ENCODE assay signal across 16 cellular contexts in genomic region chr1:94121411-94121821, GRCh38. TPM values are rescaled to one million over a fixed set of nuclear protein-coding genes. Genes with fewer than 3 reads are reported as not detected.
A peak's percentile ranks its signal among the peaks of the same experiment; 100 is the strongest.
DNase-seq lines count a peak whose midpoint lies in the region; ATAC-seq and TF ChIP-seq lines count a peak whose summit lies in the region.
"Had no signal": no experiment of that assay in that cellular context is flagged by ENCODE, and none has a peak within 500 bp of the region (broad histone marks: within the 10 kb centered on the region; RNA-seq: fewer than 3 reads in every experiment).

No MANE protein-coding gene starts in this region.

- H3K4me1 ChIP-seq in endodermal cell (ENCODE audit: control insufficient read depth, insufficient read depth, low read length) = peaks cover 53% of the 10 kb centered on the region
- H3K4me1 ChIP-seq in neuronal stem cell (ENCODE audit: control insufficient read depth in 2 of 2, insufficient read depth in 1 of 2, low read depth in 1 of 2, low read length in 2 of 2) = peaks cover 29 to 34% of the 10 kb centered on the region in 2 donors
- H3K4me1 ChIP-seq in CD8-positive, alpha-beta T cell (ENCODE audit: insufficient read depth, low read length) = no peaks in the 10 kb centered on the region

- no peak overlapping the region for H3K4me3 ChIP-seq in endodermal cell (ENCODE audit: low read length)
- no peak overlapping the region for H3K4me3 ChIP-seq in neuronal stem cell (ENCODE audit: low read length in 2 of 2)
- no peak overlapping the region for H3K4me3 ChIP-seq in CD8-positive, alpha-beta T cell (ENCODE audit: low read depth, low read length)

- no peak overlapping the region for H4K8ac ChIP-seq in neuronal stem cell (ENCODE audit: low read depth, low read length)

- H3K4ac ChIP-seq in neuronal stem cell (ENCODE audit: low read length) = no peak overlapping the region

- H3K36me3 ChIP-seq in endodermal cell (ENCODE audit: control insufficient read depth, insufficient read depth, low read length) = no peaks in the 10 kb centered on the region
- no peaks in the 10 kb centered on the region for H3K36me3 ChIP-seq in neuronal stem cell (replicated peaks in 1 of 2; ENCODE audit: control insufficient read depth in 2 of 2, insufficient read depth in 2 of 2, low read length in 2 of 2)
- H3K36me3 ChIP-seq in CD8-positive, alpha-beta T cell (ENCODE audit: insufficient read depth, low read length) = no peaks in the 10 kb centered on the region

- no peak overlapping the region for H3K27ac Mint-ChIP-seq in endodermal cell
- H3K27ac Mint-ChIP-seq in CD8-positive, alpha-beta T cell = no peak overlapping the region
- H3K27ac Mint-ChIP-seq in stimulated activated effector memory CD8-positive, alpha-beta T cell treated with anti-CD3 and anti-CD28 coated beads, Interleukin-12 subunit alpha, Interleukin-12 subunit beta, amount 100 ng/mL, for 72 hours = no peak overlapping the region
- H3K27ac Mint-ChIP-seq: CD14-positive monocyte had no signal

- no peak overlapping the region for H3K23ac ChIP-seq in neuronal stem cell (ENCODE audit: low read depth, low read length, poor library complexity)

- H2BK5ac ChIP-seq in neuronal stem cell (ENCODE audit: low read length) = no peak overlapping the region

- no peaks in the 10 kb centered on the region for H3K27me3 ChIP-seq in endodermal cell (ENCODE audit: control insufficient read depth, insufficient read depth, low read length, poor library complexity, severe bottlenecking)
- no peaks in the 10 kb centered on the region for H3K27me3 ChIP-seq in neuronal stem cell (ENCODE audit: control insufficient read depth in 3 of 3, insufficient read depth in 3 of 3, low read depth in 1 of 3, low read length in 3 of 3)
- H3K27me3 ChIP-seq in CD8-positive, alpha-beta T cell (ENCODE audit: insufficient read depth, low read length) = no peaks in the 10 kb centered on the region

- H3K9ac ChIP-seq in endodermal cell (ENCODE audit: extremely low read depth, low read length, poor library complexity, severe bottlenecking) (no peak overlapping the region), neuronal stem cell (ENCODE audit: low read depth, low read length, poor library complexity) (no peak overlapping the region)
- H3K9ac ChIP-seq: SK-N-SH had no signal

- no peak overlapping the region for H3K4me3 Mint-ChIP-seq in endodermal cell
- no peak overlapping the region for H3K4me3 Mint-ChIP-seq in CD8-positive, alpha-beta T cell
- H3K4me3 Mint-ChIP-seq in stimulated activated effector memory CD8-positive, alpha-beta T cell treated with anti-CD3 and anti-CD28 coated beads, Interleukin-12 subunit alpha, Interleukin-12 subunit beta, amount 100 ng/mL, for 72 hours = no peak overlapping the region

- ATAC-seq in CD8-positive, alpha-beta T cell = no peak
- ATAC-seq in stimulated activated effector memory CD8-positive, alpha-beta T cell treated with anti-CD3 and anti-CD28 coated beads, Interleukin-12 subunit alpha, Interleukin-12 subunit beta, amount 100 ng/mL, for 72 hours = no peak

- H3K14ac ChIP-seq in neuronal stem cell (ENCODE audit: low read length) = no peak overlapping the region

- WGBS in endodermal cell (ENCODE audit: insufficient coverage in 1 of 2, insufficient read length in 1 of 2), 2 experiments = 82 to 83% methylated on average over 7 to 8 of the region's 8 CpGs
- WGBS in neuronal stem cell (ENCODE audit: extremely low coverage in 2 of 2, insufficient read length in 2 of 2, insufficient replicate concordance in 1 of 2), 2 donors = no CpG with 5 or more reads among the region's 8 CpGs

- no peak for TF ChIP-seq CTCF in endodermal cell (conservative IDR thresholded peaks at IDR 0.05)
- no peak for TF ChIP-seq CTCF in CD8-positive, alpha-beta T cell (IDR thresholded peaks at IDR 0.05)

- peak overlapping the region; percentile 5 for H3K18ac ChIP-seq in neuronal stem cell (ENCODE audit: low read length)

- H3K27ac ChIP-seq in endodermal cell (ENCODE audit: low read depth, low read length) (no peak overlapping the region), neuronal stem cell (replicated peaks; ENCODE audit: low read length) (peak overlapping the region; percentile 20)
- H3K27ac ChIP-seq in CD8-positive, alpha-beta T cell (ENCODE audit: low read depth, low read length) = no peak overlapping the region

- no peak overlapping the region for H2AFZ ChIP-seq in neuronal stem cell (ENCODE audit: low read length)

- no peaks in the 10 kb centered on the region for H3K9me3 Mint-ChIP-seq in endodermal cell
- no peaks in the 10 kb centered on the region for H3K9me3 Mint-ChIP-seq in CD8-positive, alpha-beta T cell
- no peaks in the 10 kb centered on the region for H3K9me3 Mint-ChIP-seq in stimulated activated effector memory CD8-positive, alpha-beta T cell treated with anti-CD3 and anti-CD28 coated beads, Interleukin-12 subunit alpha, Interleukin-12 subunit beta, amount 100 ng/mL, for 72 hours

- H3K4me1 Mint-ChIP-seq in endodermal cell = peaks cover 60% of the 10 kb centered on the region
- H3K4me1 Mint-ChIP-seq in CD8-positive, alpha-beta T cell (ENCODE audit: low read depth) = no peaks in the 10 kb centered on the region
- no peaks in the 10 kb centered on the region for H3K4me1 Mint-ChIP-seq in stimulated activated effector memory CD8-positive, alpha-beta T cell treated with anti-CD3 and anti-CD28 coated beads, Interleukin-12 subunit alpha, Interleukin-12 subunit beta, amount 100 ng/mL, for 72 hours

- H3K9me3 ChIP-seq in endodermal cell (ENCODE audit: control insufficient read depth, low read length) (no peaks in the 10 kb centered on the region), neuronal stem cell (replicated peaks in 1 of 2; ENCODE audit: control insufficient read depth in 2 of 2, insufficient read depth in 1 of 2, low read depth in 1 of 2, low read length in 2 of 2) (no peaks in the 10 kb centered on the region)
- H3K9me3 ChIP-seq in CD8-positive, alpha-beta T cell (ENCODE audit: low read length) = no peaks in the 10 kb centered on the region
- H3K9me3 ChIP-seq: SK-N-SH had no signal

- H3K79me1 ChIP-seq in neuronal stem cell (ENCODE audit: low read depth, low read length) = no peaks in the 10 kb centered on the region

- CTCF ChIA-PET in CD8-positive, alpha-beta T cell (lab: Charles Lee) = no interaction called here

- no peak overlapping the region for H2AK5ac ChIP-seq in neuronal stem cell (ENCODE audit: low read depth, low read length)

- POLR2A ChIA-PET in CD8-positive, alpha-beta T cell (lab: Charles Lee) = no interaction called here

- H2BK120ac ChIP-seq in neuronal stem cell (ENCODE audit: low read depth, low read length) = no peak overlapping the region

- H3K4me2 ChIP-seq in neuronal stem cell (ENCODE audit: insufficient read depth, low read length, poor library complexity, severe bottlenecking) = no peak overlapping the region
- H3K4me2 ChIP-seq: SK-N-SH had no signal

- peak; percentile 57 for DNase-seq in ELF-1 (ENCODE audit: low read depth, low spot score)
- peak; percentile 90 for DNase-seq in NCI-H82 treated with DMSO at 0.1 percent for 48 hours (lab: John Stamatoyannopoulos, UW; ENCODE audit: unreplicated experiment)
- DNase-seq in endodermal cell = peak; percentile 55
- DNase-seq in neuronal stem cell (ENCODE audit: low spot score) = no peak
- DNase-seq in germinal center (ENCODE audit: low spot score) = no peak
- DNase-seq in CD8-positive, alpha-beta T cell = no peak
- no peak for DNase-seq in activated gamma-delta T cell (lab: John Stamatoyannopoulos, UW)
- no peak for DNase-seq in stimulated activated effector memory CD8-positive, alpha-beta T cell treated with anti-CD3 and anti-CD28 coated beads, Interleukin-12 subunit alpha, Interleukin-12 subunit beta, amount 100 ng/mL, for 72 hours (ENCODE audit: low spot score in 2 of 2)
- DNase-seq: DMS79 treated with DMSO at 0.1 percent for 48 hours, GDM1, GOT3, Kasumi-1, NCI-H2029 treated with DMSO at 0.1 percent for 48 hours, NCI-H526, SK-N-SH had no signal

- no peaks in the 10 kb centered on the region for H3K36me3 Mint-ChIP-seq in endodermal cell (ENCODE audit: low read depth)
- H3K36me3 Mint-ChIP-seq in CD8-positive, alpha-beta T cell = no peaks in the 10 kb centered on the region
- H3K36me3 Mint-ChIP-seq in stimulated activated effector memory CD8-positive, alpha-beta T cell treated with anti-CD3 and anti-CD28 coated beads, Interleukin-12 subunit alpha, Interleukin-12 subunit beta, amount 100 ng/mL, for 72 hours = no peaks in the 10 kb centered on the region
- H3K36me3 Mint-ChIP-seq: CD14-positive monocyte had no signal

- intact Hi-C loops in CD8-positive, alpha-beta T cell (cut with DNase I, micrococcal nuclease) = no loop called here

- H3K27me3 Mint-ChIP-seq in endodermal cell (ENCODE audit: insufficient read depth) = no peaks in the 10 kb centered on the region
- no peaks in the 10 kb centered on the region for H3K27me3 Mint-ChIP-seq in CD8-positive, alpha-beta T cell (ENCODE audit: low read depth)

- H4K91ac ChIP-seq in neuronal stem cell (ENCODE audit: low read depth, low read length, poor library complexity) = no peak overlapping the region

- H2BK12ac ChIP-seq in neuronal stem cell (ENCODE audit: low read length) = no peak overlapping the region

- H2BK15ac ChIP-seq in neuronal stem cell (ENCODE audit: low read length) = no peak overlapping the region

RNA-seq across cellular contexts. Expression of gene ABCA4, which starts 0.5 kb away (rescaled TPM):
- 1 to 10 TPM; 1.6 to 1.7 TPM for total RNA-seq in endodermal cell
- polyA plus RNA-seq in endodermal cell (2013, experiment 1 of 2) = 0.61 TPM
- 0.54 TPM for polyA plus RNA-seq in endodermal cell (2013, experiment 2 of 2)
- polyA plus RNA-seq in neuronal stem cell (2013, experiment 1 of 2) = 0.71 TPM
- polyA plus RNA-seq in neuronal stem cell (2013, experiment 2 of 2) = 0.66 TPM
- total RNA-seq in CD8-positive, alpha-beta T cell = not detected
- polyA plus RNA-seq: CD14-positive monocyte had no signal

Comparison
In these comparisons a context has a peak if more than half of its experiments do, and no peak if none do; other contexts are left out.
1. DNase-seq: peak in ELF-1 (single experiment), NCI-H82 treated with DMSO at 0.1 percent for 48 hours (single experiment) and endodermal cell (single experiment); none in neuronal stem cell (single experiment), germinal center (single experiment), CD8-positive, alpha-beta T cell (0 of 7), activated gamma-delta T cell (single experiment) and stimulated activated effector memory CD8-positive, alpha-beta T cell treated with anti-CD3 and anti-CD28 coated beads, Interleukin-12 subunit alpha, Interleukin-12 subunit beta, amount 100 ng/mL, for 72 hours (0 of 2).